ENCODE assay signal across 20 cellular contexts in the genomic region with DNA sequence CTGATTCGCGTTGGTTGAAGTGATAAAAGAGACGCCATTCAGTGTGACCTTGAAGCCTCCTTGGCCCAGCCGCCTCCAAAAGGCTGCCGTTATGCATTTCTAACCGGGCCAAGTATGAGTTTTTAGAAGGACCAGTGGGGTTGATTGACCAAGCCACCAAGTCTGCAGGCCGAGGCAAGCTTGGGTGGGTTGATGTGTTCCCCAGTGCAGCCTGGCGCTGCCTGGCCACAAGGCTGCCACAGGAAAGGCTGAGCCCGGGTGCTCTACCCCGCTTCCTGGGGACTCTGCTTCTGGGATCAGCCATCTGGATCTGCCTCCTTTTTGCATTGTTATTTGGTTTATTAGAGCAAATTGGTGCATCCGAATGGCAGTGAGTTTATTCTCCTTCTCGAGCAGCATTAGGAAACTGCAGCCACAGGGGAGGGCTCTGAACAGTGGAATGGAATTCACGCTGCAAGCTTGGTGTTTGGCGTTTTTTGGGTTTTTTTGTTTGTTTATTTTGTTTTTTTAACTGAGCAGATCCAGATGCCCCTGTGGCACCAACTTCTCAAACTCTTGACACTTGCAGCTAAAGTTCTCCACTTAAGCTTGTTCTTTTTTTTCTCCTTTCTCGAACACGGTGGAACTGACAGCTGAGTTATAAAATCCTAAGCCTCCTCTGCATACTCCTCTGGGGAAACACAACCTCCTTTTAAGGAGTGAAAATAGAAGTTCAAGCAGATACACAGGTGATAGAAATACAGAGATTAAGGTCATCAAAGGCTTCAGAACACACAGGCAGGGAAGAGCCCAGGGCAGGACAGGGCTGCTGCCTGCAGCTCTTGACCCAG.
DNase-seq lines count a peak whose midpoint lies in the region; ATAC-seq and TF ChIP-seq lines count a peak whose summit lies in the region.
"Had no signal": no experiment of that assay in that cellular context is flagged by ENCODE, and none has a peak within 500 bp of the region (broad histone marks: within the 10 kb centered on the region; RNA-seq: fewer than 3 reads in every experiment).

No MANE protein-coding gene starts in this region.

- peaks cover 7% of the 10 kb centered on the region for H3K4me1 Mint-ChIP-seq in endodermal cell
- H3K4me1 Mint-ChIP-seq in neural progenitor cell: peaks cover 6% of the 10 kb centered on the region

- H3K36me3 Mint-ChIP-seq in endodermal cell (ENCODE audit: low read depth): no peaks in the 10 kb centered on the region
- H3K36me3 Mint-ChIP-seq in neural progenitor cell: no peaks in the 10 kb centered on the region
- H3K36me3 Mint-ChIP-seq: CD4-positive, alpha-beta memory T cell had no signal

- H3K79me2 ChIP-seq in neural progenitor cell (ENCODE audit: low read depth): no peaks in the 10 kb centered on the region

- H3K27ac ChIP-seq in left ventricle myocardium inferior (replicated peaks) (peak overlapping the region; percentile 19), endodermal cell (ENCODE audit: low read depth, low read length) (no peak overlapping the region), neural progenitor cell (no peak overlapping the region)
- H3K27ac ChIP-seq: GM23248 had no signal

- H3K27ac Mint-ChIP-seq in endodermal cell (no peak overlapping the region), neural progenitor cell (peak overlapping the region; percentile 72)
- H3K27ac Mint-ChIP-seq: CD4-positive, alpha-beta memory T cell had no signal

- ATAC-seq in Right ventricle myocardium inferior (no peak), HG02885 (IDR thresholded peaks at IDR 0.05; ENCODE audit: poor library complexity, unreplicated experiment) (no peak)
- ATAC-seq: Panc1 had no signal

- H4K20me1 ChIP-seq in neural progenitor cell (ENCODE audit: low read depth): no peaks in the 10 kb centered on the region

- DNase-seq in left ventricle myocardium inferior: no peak
- no peak for DNase-seq in Right ventricle myocardium inferior (ENCODE audit: missing footprints)
- peak; percentile 48 for DNase-seq in endodermal cell
- no peak for DNase-seq in neural progenitor cell (ENCODE audit: low spot score)
- no peak for DNase-seq in KBM-7
- no peak for DNase-seq in midbrain (lab: John Stamatoyannopoulos, UW)
- DNase-seq in stimulated activated CD4-positive, alpha-beta T cell treated with anti-CD3 and anti-CD28 coated beads, Interleukin-4, amount 100 ng/mL, for 4 hours: no peak
- DNase-seq: AML-193; CD4-positive, alpha-beta memory T cell; DND-41; GM23248; KG1; MG63; NCI-H1105 treated with DMSO at 0.1 percent for 48 hours; NCI-H2029; NCI-H510A; NCI-H82; SHP77 treated with DMSO at 0.1 percent for 48 hours had no signal

- H3K27me3 Mint-ChIP-seq in endodermal cell (ENCODE audit: insufficient read depth) (peaks cover 5% of the 10 kb centered on the region), neural progenitor cell (ENCODE audit: insufficient read depth, low read depth) (peaks cover 2% of the 10 kb centered on the region)

- H3K4me2 ChIP-seq in neural progenitor cell: no peak overlapping the region

- H3K4me1 ChIP-seq in left ventricle myocardium inferior (peaks cover 9% of the 10 kb centered on the region), endodermal cell (ENCODE audit: control insufficient read depth, insufficient read depth, low read length) (no peaks in the 10 kb centered on the region), neural progenitor cell (no peaks in the 10 kb centered on the region)

- H3K9me3 Mint-ChIP-seq in endodermal cell (no peaks in the 10 kb centered on the region), neural progenitor cell (no peaks in the 10 kb centered on the region)
- H3K9me3 Mint-ChIP-seq: CD4-positive, alpha-beta memory T cell had no signal

- intact Hi-C loops in left ventricle myocardium inferior (cut with micrococcal nuclease) (no loop called here), Right ventricle myocardium inferior (cut with DNase I) (no loop called here)

- in situ Hi-C loops in KBM-7 (cut with MboI; ENCODE audit: low pct_unique_long_range_greater_than_20kb, low sequenced_read_pairs): no loop called here

- H3K4me3 ChIP-seq in left ventricle myocardium inferior (no peak overlapping the region), endodermal cell (ENCODE audit: low read length) (no peak overlapping the region), neural progenitor cell (no peak overlapping the region)
- H3K4me3 ChIP-seq: GM23248, MG63 had no signal

- H3K36me3 ChIP-seq in left ventricle myocardium inferior (peaks cover 29% of the 10 kb centered on the region), endodermal cell (ENCODE audit: control insufficient read depth, insufficient read depth, low read length) (no peaks in the 10 kb centered on the region), neural progenitor cell (no peaks in the 10 kb centered on the region)
- H3K36me3 ChIP-seq: MG63 had no signal

- H3K9me3 ChIP-seq in left ventricle myocardium inferior (replicated peaks) (no peaks in the 10 kb centered on the region), endodermal cell (ENCODE audit: control insufficient read depth, low read length) (no peaks in the 10 kb centered on the region), neural progenitor cell (ENCODE audit: low read depth) (no peaks in the 10 kb centered on the region)
- H3K9me3 ChIP-seq: MG63 had no signal

- H3K27me3 ChIP-seq in left ventricle myocardium inferior (ENCODE audit: low read depth) (no peaks in the 10 kb centered on the region), endodermal cell (ENCODE audit: control insufficient read depth, insufficient read depth, low read length, poor library complexity, severe bottlenecking) (no peaks in the 10 kb centered on the region), neural progenitor cell (no peaks in the 10 kb centered on the region)
- H3K27me3 ChIP-seq: MG63 had no signal

- H3K9ac ChIP-seq in endodermal cell (ENCODE audit: extremely low read depth, low read length, poor library complexity, severe bottlenecking) (no peak overlapping the region), neural progenitor cell (no peak overlapping the region)
- H3K9ac ChIP-seq: GM23248 had no signal

- WGBS in endodermal cell (ENCODE audit: insufficient coverage in 1 of 2, insufficient read length in 1 of 2), 2 experiments: 89 to 92% methylated on average over 14 to 16 of the region's 16 CpGs

- no peak overlapping the region for H3K4me3 Mint-ChIP-seq in endodermal cell
- no peak overlapping the region for H3K4me3 Mint-ChIP-seq in neural progenitor cell
- H3K4me3 Mint-ChIP-seq: CD4-positive, alpha-beta memory T cell had no signal

- no peak for TF ChIP-seq CTCF in left ventricle myocardium inferior (IDR thresholded peaks at IDR 0.05; ENCODE audit: borderline replicate concordance)
- no peak for TF ChIP-seq CTCF in endodermal cell (conservative IDR thresholded peaks at IDR 0.05)
- no peak for TF ChIP-seq CTCF in neural progenitor cell (IDR thresholded peaks at IDR 0.05)

- H2AFZ ChIP-seq in neural progenitor cell (replicated peaks): no peak overlapping the region
- H2AFZ ChIP-seq: GM23248 had no signal

- no peaks in the 10 kb centered on the region for H3F3A ChIP-seq in neural progenitor cell (ENCODE audit: low read depth)
